Comparison of ENCODE assay signal across 14 cellular contexts in genomic region chr18:54162431-54162830, GRCh38.
DNase-seq lines count a peak whose midpoint lies in the region; ATAC-seq, FAIRE-seq and TF ChIP-seq lines count a peak whose summit lies in the region.
"Had no signal": no experiment of that assay in that cellular context is flagged by ENCODE, and none has a peak within 500 bp of the region (broad histone marks: within the 10 kb centered on the region; RNA-seq: fewer than 3 reads in every experiment).

No MANE protein-coding gene starts in this region.

- H3K9me3 Mint-ChIP-seq in CD8-positive, alpha-beta memory T cell, result no peaks in the 10 kb centered on the region
- H3K9me3 Mint-ChIP-seq in osteocyte (ENCODE audit: unreplicated experiment), result peaks cover 3% of the 10 kb centered on the region
- H3K9me3 Mint-ChIP-seq: activated B cell treated with CpG ODN at 0.5 μM for 24 hours had no signal

- H3K9me3 ChIP-seq in skeletal muscle satellite cell (replicated peaks; ENCODE audit: low read length), result no peaks in the 10 kb centered on the region
- no peaks in the 10 kb centered on the region for H3K9me3 ChIP-seq in CD8-positive, alpha-beta memory T cell (ENCODE audit: low read length)

- no peak overlapping the region for H3K9ac ChIP-seq in skeletal muscle satellite cell (ENCODE audit: low read depth, low read length)

- TF ChIP-seq CTCF in osteocyte (IDR thresholded peaks at IDR 0.05), result no peak

- no peak for DNase-seq in GM12892 (ENCODE audit: insufficient read length)
- peak; percentile 83 for DNase-seq in fibroblast of peridontal ligament (ENCODE audit: extremely low read depth)
- no peak for DNase-seq in CD8-positive, alpha-beta memory T cell
- DNase-seq in osteocyte (ENCODE audit: extremely low spot score, unreplicated experiment), result no peak
- DNase-seq: activated B cell treated with CpG ODN at 0.5 μM for 24 hours, KBM-7, NCI-H1436 treated with DMSO at 0.1 percent for 48 hours, NCI-H524 treated with DMSO at 0.1 percent for 48 hours, PC-9 had no signal

- H3K27ac ChIP-seq in CD8-positive, alpha-beta memory T cell (ENCODE audit: low read depth, low read length), result no peak overlapping the region
- H3K27ac ChIP-seq: cardiac muscle cell, PC-9 had no signal

- TF ChIP-seq POLR2A in GM12892 (IDR thresholded peaks at IDR 0.05; ENCODE audit: low read depth, low read length), result no peak

- peak overlapping the region in 1 of 8 donors; percentile 10 for H3K27ac Mint-ChIP-seq in CD8-positive, alpha-beta memory T cell
- no peak overlapping the region for H3K27ac Mint-ChIP-seq in osteocyte (ENCODE audit: unreplicated experiment)
- H3K27ac Mint-ChIP-seq: activated B cell treated with CpG ODN at 0.5 μM for 24 hours had no signal

- H3K4me2 ChIP-seq in skeletal muscle satellite cell (ENCODE audit: low read length), result peak overlapping the region; percentile 19
- H3K4me2 ChIP-seq: PC-9 had no signal

- POLR2A ChIA-PET in CD8-positive, alpha-beta memory T cell (lab: Charles Lee), result no interaction called here

- peaks cover 45% of the 10 kb centered on the region for H3K4me1 ChIP-seq in skeletal muscle satellite cell (ENCODE audit: control insufficient read depth, insufficient read depth, low read length)
- no peaks in the 10 kb centered on the region for H3K4me1 ChIP-seq in CD8-positive, alpha-beta memory T cell (ENCODE audit: insufficient read depth, low read length)

- H3K4me1 Mint-ChIP-seq in CD8-positive, alpha-beta memory T cell, result peaks cover 0 to 4% (median 0%) of the 10 kb centered on the region in 3 donors
- H3K4me1 Mint-ChIP-seq in osteocyte (ENCODE audit: unreplicated experiment), result peaks cover 28% of the 10 kb centered on the region
- H3K4me1 Mint-ChIP-seq: activated B cell treated with CpG ODN at 0.5 μM for 24 hours had no signal

- peaks cover 57% of the 10 kb centered on the region for H3K36me3 ChIP-seq in skeletal muscle satellite cell (ENCODE audit: insufficient read depth, low read length)
- peaks cover 59% of the 10 kb centered on the region for H3K36me3 ChIP-seq in CD8-positive, alpha-beta memory T cell (ENCODE audit: insufficient read depth, low read length)

- CTCF ChIA-PET in CD8-positive, alpha-beta memory T cell (lab: Charles Lee), result interaction anchor here (1.6 kb wide), 1 partner anchor 20 kb away, joined by 3 read pairs; no protein-coding TSS in a partner anchor

- peak overlapping the region; percentile 13 for H3K4me3 ChIP-seq in skeletal muscle satellite cell (ENCODE audit: low read length)
- no peak overlapping the region for H3K4me3 ChIP-seq in CD8-positive, alpha-beta memory T cell (ENCODE audit: low read length)
- H3K4me3 ChIP-seq: cardiac muscle cell, PC-9 had no signal

- no peak overlapping the region for H3K4me3 Mint-ChIP-seq in CD8-positive, alpha-beta memory T cell
- H3K4me3 Mint-ChIP-seq in osteocyte (ENCODE audit: unreplicated experiment), result no peak overlapping the region
- H3K4me3 Mint-ChIP-seq: activated B cell treated with CpG ODN at 0.5 μM for 24 hours had no signal

- no peaks in the 10 kb centered on the region for H3K27me3 ChIP-seq in skeletal muscle satellite cell (ENCODE audit: control insufficient read depth, insufficient read depth, low read length)
- no peaks in the 10 kb centered on the region for H3K27me3 ChIP-seq in CD8-positive, alpha-beta memory T cell (ENCODE audit: insufficient read depth, low read length, poor library complexity, severe bottlenecking)
- H3K27me3 ChIP-seq: cardiac muscle cell had no signal

- H3K36me3 Mint-ChIP-seq in CD8-positive, alpha-beta memory T cell, result peaks cover 13 to 93% (median 38%) of the 10 kb centered on the region in 3 donors
- peaks cover 61% of the 10 kb centered on the region for H3K36me3 Mint-ChIP-seq in osteocyte (ENCODE audit: unreplicated experiment)

- FAIRE-seq in GM12892 (lab: Jason Lieb, UNC), result peak; percentile 14

- ATAC-seq in SK-N-SH treated with all-trans-retinoic acid at 6 μM for 48 hours (peak; percentile 51), HG02678 (IDR thresholded peaks at IDR 0.05; ENCODE audit: unreplicated experiment) (no peak), HG02870 (IDR thresholded peaks at IDR 0.05; ENCODE audit: unreplicated experiment) (no peak)

- no peaks in the 10 kb centered on the region for H3K27me3 Mint-ChIP-seq in CD8-positive, alpha-beta memory T cell
- no peaks in the 10 kb centered on the region for H3K27me3 Mint-ChIP-seq in osteocyte (ENCODE audit: unreplicated experiment)
- H3K27me3 Mint-ChIP-seq: activated B cell treated with CpG ODN at 0.5 μM for 24 hours had no signal

TF ChIP-seq in SK-N-SH treated with all-trans-retinoic acid at 6 μM for 48 hours, 23 proteins besides CTCF, POLR2A, EP300 and RAD21:
- no peak for TF ChIP-seq POU6F1 (CRISPR knock-in tag; IDR thresholded peaks at IDR 0.05; ENCODE audit: borderline replicate concordance, low read depth)
TF ChIP-seq in SK-N-SH treated with all-trans-retinoic acid at 6 μM for 48 hours: peak in this region for 0.
